ENCODE assay signal across 8 cellular contexts in the genomic region with DNA sequence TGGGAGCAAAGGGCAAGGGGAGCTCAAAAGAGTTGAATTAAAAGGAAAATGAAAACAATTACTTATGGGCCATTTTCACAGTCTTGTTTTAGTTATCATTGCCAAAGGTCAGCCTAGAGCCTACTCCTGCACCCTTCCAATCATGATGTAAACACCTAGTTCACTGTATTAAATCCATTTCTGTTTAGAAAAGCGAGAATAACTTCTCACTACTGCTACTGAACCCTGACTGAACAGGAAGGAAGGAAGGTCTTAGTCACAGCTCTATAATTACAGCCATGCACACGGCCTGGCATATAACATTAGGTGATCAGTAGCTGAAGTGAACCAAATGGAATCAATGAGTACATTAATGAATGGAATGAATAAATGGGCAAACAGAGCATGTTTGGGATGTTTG.
DNase-seq lines count a peak whose midpoint lies in the region; ATAC-seq and FAIRE-seq lines count a peak whose summit lies in the region.

No MANE protein-coding gene starts in this region.

- peak; percentile 60 for ATAC-seq in HG02571 (IDR thresholded peaks at IDR 0.05; ENCODE audit: unreplicated experiment)

- no peak for FAIRE-seq in RCC 7860 (lab: Jason Lieb, UNC)

- DNase-seq in NOMO-1 treated with DMSO at 0.1 percent for 48 hours (lab: John Stamatoyannopoulos, UW; ENCODE audit: unreplicated experiment): peak; percentile 59
- DNase-seq in NOMO-1 treated with dmso at 0.1 percent for 144 hours (lab: John Stamatoyannopoulos, UW; ENCODE audit: unreplicated experiment): no peak
- peak; percentile 46 to 58 for DNase-seq in Kasumi-1 (lab: John Stamatoyannopoulos, UW)
- DNase-seq in pulmonary artery endothelial cell (ENCODE audit: low read depth, low spot score): peak; percentile 35
- DNase-seq in HuH-7.5 (ENCODE audit: low spot score): no peak
- DNase-seq in SIG-M5 treated with dmso at 0.1 percent for 504 hours (lab: John Stamatoyannopoulos, UW; ENCODE audit: unreplicated experiment): no peak
- no peak for DNase-seq in RCC 7860 (ENCODE audit: low spot score)

Comparison
In these comparisons a context has a peak if more than half of its experiments do, and no peak if none do; other contexts are left out.
1. DNase-seq: peak in NOMO-1 treated with DMSO at 0.1 percent for 48 hours (single experiment), Kasumi-1 (2 of 2) and pulmonary artery endothelial cell (single experiment); none in NOMO-1 treated with dmso at 0.1 percent for 144 hours (single experiment), HuH-7.5 (single experiment), SIG-M5 treated with dmso at 0.1 percent for 504 hours (single experiment) and RCC 7860 (single experiment).